ENCODE assay signal across 8 cellular contexts in genomic region chr22:37198290-37199102, GRCh38. TPM values are rescaled to one million over a fixed set of nuclear protein-coding genes. Genes with fewer than 3 reads are reported as not detected.
DNase-seq lines count a peak whose midpoint lies in the region; ATAC-seq and TF ChIP-seq lines count a peak whose summit lies in the region.

No MANE protein-coding gene starts in this region.

- DNase-seq in NCI-H1694 treated with DMSO at 0.1 percent for 48 hours (lab: John Stamatoyannopoulos, UW) (peak; percentile 69), activated B cell treated with CpG ODN at 0.5 μM for 24 hours (peak; percentile 88), mammary epithelial cell (peak; percentile 69), iPS-NIHi7 (ENCODE audit: extremely low spot score) (peak; percentile 82)

- peaks cover 36% of the 10 kb centered on the region for H3K4me1 Mint-ChIP-seq in activated B cell treated with CpG ODN at 0.5 μM for 24 hours

- peak overlapping the region; percentile 87 for H3K4me3 Mint-ChIP-seq in activated B cell treated with CpG ODN at 0.5 μM for 24 hours

- H3K27me3 Mint-ChIP-seq in activated B cell treated with CpG ODN at 0.5 μM for 24 hours: no peaks in the 10 kb centered on the region

- peak overlapping the region; percentile 83 to 98 (median 93) for H3K4me2 ChIP-seq in BLaER1 treated with 17β-estradiol and CSF1 and Interleukin-3, amounts not matched to agents 10 nM and 100 nM
- H3K4me2 ChIP-seq in mammary epithelial cell (ENCODE audit: insufficient read depth, low read depth, low read length): peak overlapping the region; percentile 97

- H3K9ac ChIP-seq in BLaER1 treated with 17β-estradiol and CSF1 and Interleukin-3, amounts not matched to agents 10 nM and 100 nM: peak overlapping the region; percentile 79 to 91 (median 87)
- peak overlapping the region; percentile 86 for H3K9ac ChIP-seq in mammary epithelial cell (ENCODE audit: insufficient read depth, low read length)

- no peaks in the 10 kb centered on the region for H3K9me3 Mint-ChIP-seq in activated B cell treated with CpG ODN at 0.5 μM for 24 hours

- no peak for TF ChIP-seq CTCF in activated B cell treated with CpG ODN at 0.5 μM for 24 hours (IDR thresholded peaks at IDR 0.05)
- peak; percentile 43 to 80 for TF ChIP-seq CTCF in mammary epithelial cell (conservative IDR thresholded peaks at IDR 0.05 in 1 of 2, IDR thresholded peaks at IDR 0.05 in 1 of 2; ENCODE audit: extremely low read depth in 1 of 2, insufficient read depth in 1 of 2, low read depth in 1 of 2, low read length in 2 of 2)

- H3K79me2 ChIP-seq in mammary epithelial cell (ENCODE audit: insufficient read depth, low read length): no peaks in the 10 kb centered on the region

- peaks cover 29 to 45% (median 35%) of the 10 kb centered on the region in 10 experiments for H3K4me1 ChIP-seq in BLaER1 treated with 17β-estradiol and CSF1 and Interleukin-3, amounts not matched to agents 10 nM and 100 nM
- H3K4me1 ChIP-seq in mammary epithelial cell (ENCODE audit: insufficient read depth, low read length): peaks cover 35% of the 10 kb centered on the region

- H3K9me3 ChIP-seq in BLaER1 treated with 17β-estradiol and CSF1 and Interleukin-3, amounts not matched to agents 10 nM and 100 nM (replicated peaks in 1 of 11): peaks cover 0 to 3% (median 0%) of the 10 kb centered on the region in 11 experiments; a peak in 5 of 22 replicates
- no peaks in the 10 kb centered on the region for H3K9me3 ChIP-seq in mammary epithelial cell (replicated peaks; ENCODE audit: insufficient read depth, low read length)

- dilution Hi-C loops in mammary epithelial cell (cut with HindIII; ENCODE audit: low sequenced_read_pairs): no loop called here

- peak overlapping the region; percentile 73 to 94 (median 87) for H3K27ac ChIP-seq in BLaER1 treated with 17β-estradiol and CSF1 and Interleukin-3, amounts not matched to agents 10 nM and 100 nM
- peak overlapping the region; percentile 65 for H3K27ac ChIP-seq in mammary epithelial cell (ENCODE audit: insufficient read depth, low read depth, low read length)
- peak overlapping the region; percentile 83 to 98 (median 95) for H3K27ac ChIP-seq in skin epidermis

- no TSS peak for BruUV-seq in mammary epithelial cell (replicated peaks; lab: Mats Ljungman, UMichigan)

- H4K20me1 ChIP-seq in BLaER1 treated with 17β-estradiol and CSF1 and Interleukin-3, amounts not matched to agents 10 nM and 100 nM: no peaks in the 10 kb centered on the region
- H4K20me1 ChIP-seq in mammary epithelial cell (ENCODE audit: insufficient read depth, low read length): no peaks in the 10 kb centered on the region

- CTCF ChIA-PET in activated B cell treated with CpG ODN at 0.5 μM for 24 hours (lab: Charles Lee) (interaction anchor here (0.9 to 4.4 kb wide), 26 partner anchors 18 to 442 kb away, joined by 3 to 64 read pairs (median 6); partner anchors contain the start of genes IFT27 and RAC2), mammary epithelial cell (lab: Charles Lee; ENCODE audit: low non-redundant PET) (no interaction called here)

- H3K36me3 Mint-ChIP-seq in activated B cell treated with CpG ODN at 0.5 μM for 24 hours (ENCODE audit: low read depth): peaks cover 1% of the 10 kb centered on the region

- peak overlapping the region; percentile 58 to 77 (median 64) for H3K4me3 ChIP-seq in BLaER1 treated with 17β-estradiol and CSF1 and Interleukin-3, amounts not matched to agents 10 nM and 100 nM
- H3K4me3 ChIP-seq in mammary epithelial cell (replicated peaks in 1 of 3; ENCODE audit: insufficient read depth in 1 of 3, low read depth in 2 of 3, low read length in 3 of 3) (peak overlapping the region; percentile 70 to 87 (median 84)), skin epidermis (peak overlapping the region; percentile 48 to 72 (median 62))

- POLR2A ChIA-PET in activated B cell treated with CpG ODN at 0.5 μM for 24 hours (lab: Charles Lee): interaction anchor here (0.7 to 5.8 kb wide), 14 partner anchors 11 to 471 kb away, joined by 3 to 98 read pairs (median 13); partner anchors contain the start of genes GGA1 and RAC2

- H3K27me3 ChIP-seq in BLaER1 treated with 17β-estradiol and CSF1 and Interleukin-3, amounts not matched to agents 10 nM and 100 nM: no peaks in the 10 kb centered on the region
- no peaks in the 10 kb centered on the region for H3K27me3 ChIP-seq in mammary epithelial cell (ENCODE audit: insufficient read depth, low read length)

- WGBS in mammary epithelial cell (ENCODE audit: low coverage, missing lambda C conversion rate): 2% methylated on average over 23 of the region's 51 CpGs

- in situ Hi-C loops in mammary epithelial cell (cut with MboI; ENCODE audit: low sequenced_read_pairs in 2 of 2): loop anchor here in 1 of 2 donors (10.0 kb wide), 1 partner anchor 114 kb away; no protein-coding TSS in a partner anchor

- H2AFZ ChIP-seq in mammary epithelial cell (ENCODE audit: low read depth, low read length): peak overlapping the region; percentile 95

- intact Hi-C loops in activated B cell treated with CpG ODN at 0.5 μM for 24 hours (cut with micrococcal nuclease) (loop anchor here (1.0 to 10.0 kb wide), 15 partner anchors 20 to 654 kb away; partner anchors contain the start of genes IFT27, KCTD17, NCF4 and RAC2), mammary epithelial cell (cut with micrococcal nuclease) (loop anchor here (1.0 to 10.0 kb wide), 8 partner anchors 32 to 651 kb away; no protein-coding TSS in a partner anchor)

- no peaks in the 10 kb centered on the region for H3K36me3 ChIP-seq in BLaER1 treated with 17β-estradiol and CSF1 and Interleukin-3, amounts not matched to agents 10 nM and 100 nM
- H3K36me3 ChIP-seq in mammary epithelial cell (ENCODE audit: insufficient read depth, low read length): no peaks in the 10 kb centered on the region

- peak; percentile 24 for ATAC-seq in GM21515 (IDR thresholded peaks at IDR 0.05; ENCODE audit: unreplicated experiment)
- peak; percentile 9 for ATAC-seq in activated B cell treated with CpG ODN at 0.5 μM for 24 hours (ENCODE audit: low read depth)
- no peak for ATAC-seq in GM18517 (IDR thresholded peaks at IDR 0.05; ENCODE audit: unreplicated experiment)

- peak overlapping the region; percentile 94 for H3K27ac Mint-ChIP-seq in activated B cell treated with CpG ODN at 0.5 μM for 24 hours

RNA-seq across cellular contexts. Expression of gene C1QTNF6, which starts 10.4 kb away (rescaled TPM):
- total RNA-seq in activated B cell treated with CpG ODN at 0.5 μM for 24 hours (5.2 and 8.2 TPM in 2 replicates), mammary epithelial cell (1 to 10 TPM; 3.3 to 3.7 TPM)
- 3.1 TPM for polyA plus RNA-seq in mammary epithelial cell
- polyA minus RNA-seq in mammary epithelial cell: 4.7 TPM

RNA-seq across cellular contexts. Expression of gene SSTR3, which starts 13.8 kb away (rescaled TPM):
- total RNA-seq in activated B cell treated with CpG ODN at 0.5 μM for 24 hours (1.7 and 1.8 TPM in 2 replicates), mammary epithelial cell (not detected)
- polyA plus RNA-seq in mammary epithelial cell: not detected
- not detected for polyA minus RNA-seq in mammary epithelial cell

RNA-seq across cellular contexts. Expression of gene RAC2, which starts 45.6 kb away (rescaled TPM):
- total RNA-seq in activated B cell treated with CpG ODN at 0.5 μM for 24 hours: 518 and 557 TPM in 2 replicates
- 100 to 1,000 TPM in 1 of 2 donors, 10 to 100 TPM in 1; 13.2 to 119 TPM for total RNA-seq in mammary epithelial cell
- 211 TPM for polyA plus RNA-seq in mammary epithelial cell
- polyA minus RNA-seq in mammary epithelial cell: 272 TPM

RNA-seq across cellular contexts. Expression of gene IL2RB, which starts 48.8 kb away (rescaled TPM):
- total RNA-seq in activated B cell treated with CpG ODN at 0.5 μM for 24 hours (11.0 and 12.7 TPM in 2 replicates), mammary epithelial cell (under 1 TPM; 0.40 to 0.50 TPM)
- polyA plus RNA-seq in mammary epithelial cell: 0.05 TPM
- not detected for polyA minus RNA-seq in mammary epithelial cell
